20 cellular contexts compared by ENCODE assay signal in genomic region chr12:26719852-26720251, GRCh38.
DNase-seq lines count a peak whose midpoint lies in the region; ATAC-seq and TF ChIP-seq lines count a peak whose summit lies in the region.
"Had no signal": no experiment of that assay in that cellular context is flagged by ENCODE, and none has a peak within 500 bp of the region (broad histone marks: within the 10 kb centered on the region; RNA-seq: fewer than 3 reads in every experiment).

No MANE protein-coding gene starts in this region.

- H3K79me2 ChIP-seq in OCI-LY3 (ENCODE audit: low read length) = peaks cover 48% of the 10 kb centered on the region
- no peaks in the 10 kb centered on the region for H3K79me2 ChIP-seq in neural progenitor cell (ENCODE audit: low read depth)

- H3K27ac ChIP-seq in OCI-LY3 (ENCODE audit: low read length) (peak overlapping the region; percentile 93), neural progenitor cell (no peak overlapping the region)
- H3K27ac ChIP-seq: vagina had no signal

- H3K36me3 ChIP-seq in OCI-LY3 (replicated peaks; ENCODE audit: low read depth, low read length) = peaks cover 5% of the 10 kb centered on the region
- no peaks in the 10 kb centered on the region for H3K36me3 ChIP-seq in neural progenitor cell
- H3K36me3 ChIP-seq: vagina had no signal

- no peak overlapping the region for H3K4me3 Mint-ChIP-seq in neural progenitor cell
- H3K4me3 Mint-ChIP-seq: activated CD4-positive, alpha-beta memory T cell treated with anti-CD3 and anti-CD28 coated beads, Interleukin-2, amount 10 ng/mL, durations not matched to agents 7 days and 5 days; CD8-positive, alpha-beta memory T cell; natural killer cell had no signal

- H3K9me3 ChIP-seq in OCI-LY3 (ENCODE audit: insufficient read depth, low read length) (no peaks in the 10 kb centered on the region), neural progenitor cell (ENCODE audit: low read depth) (no peaks in the 10 kb centered on the region)
- H3K9me3 ChIP-seq: vagina had no signal

- DNase-seq in GM12864 (ENCODE audit: low read depth) (no peak), choroid plexus epithelial cell (ENCODE audit: low read depth) (peak; percentile 39), neural progenitor cell (ENCODE audit: low spot score) (no peak)
- no peak for DNase-seq in activated CD4-positive, alpha-beta T cell treated with anti-CD3 and anti-CD28 coated beads, Interleukin-2, amount 50 U/mL, for 4 hours
- DNase-seq: activated CD4-positive, alpha-beta memory T cell treated with anti-CD3 and anti-CD28 coated beads, Interleukin-2, amount 10 ng/mL, durations not matched to agents 7 days and 5 days; activated effector memory CD4-positive, alpha-beta T cell treated with Interleukin-2 at 50 U/mL for 16 hours; caudate nucleus; CD8-positive, alpha-beta memory T cell; left ventricle myocardium superior; natural killer cell; NCI-H2081; NCI-H774; stimulated activated naive CD4-positive, alpha-beta T cell; T1000 had no signal

- no peaks in the 10 kb centered on the region for H3F3A ChIP-seq in neural progenitor cell (ENCODE audit: low read depth)

- H3K36me3 Mint-ChIP-seq in neural progenitor cell = no peaks in the 10 kb centered on the region

- H3K9ac ChIP-seq in OCI-LY3 (ENCODE audit: low read length) (peak overlapping the region; percentile 58; the same call in 1 of the 2 replicates), neural progenitor cell (no peak overlapping the region)

- ATAC-seq in GM18858 (IDR thresholded peaks at IDR 0.05; ENCODE audit: unreplicated experiment) (no peak), GM19397 (IDR thresholded peaks at IDR 0.05; ENCODE audit: unreplicated experiment) (no peak), HG02642 (IDR thresholded peaks at IDR 0.05; ENCODE audit: poor library complexity, unreplicated experiment) (no peak)
- ATAC-seq: left ventricle myocardium superior, natural killer cell, Right ventricle myocardium inferior had no signal

- no peak overlapping the region for H3K27ac Mint-ChIP-seq in neural progenitor cell
- H3K27ac Mint-ChIP-seq: activated CD4-positive, alpha-beta memory T cell treated with anti-CD3 and anti-CD28 coated beads, Interleukin-2, amount 10 ng/mL, durations not matched to agents 7 days and 5 days; natural killer cell had no signal

- H3K4me1 ChIP-seq in OCI-LY3 (ENCODE audit: low read length) = peaks cover 100% of the 10 kb centered on the region
- H3K4me1 ChIP-seq in neural progenitor cell = no peaks in the 10 kb centered on the region

- H4K20me1 ChIP-seq in OCI-LY3 (ENCODE audit: insufficient read depth, low read length) (no peaks in the 10 kb centered on the region), neural progenitor cell (ENCODE audit: low read depth) (no peaks in the 10 kb centered on the region)

- TF ChIP-seq CTCF in GM12864 (IDR thresholded peaks at IDR 0.05; ENCODE audit: low read depth, low read length, missing control alignments) (peak; percentile 13), OCI-LY3 (IDR thresholded peaks at IDR 0.05; ENCODE audit: low read depth, low read length) (peak; percentile 35), choroid plexus epithelial cell (conservative IDR thresholded peaks at IDR 0.05; ENCODE audit: low read depth, low read length) (peak; percentile 53), neural progenitor cell (IDR thresholded peaks at IDR 0.05) (peak; percentile 24)

- H3K27me3 ChIP-seq in OCI-LY3 (ENCODE audit: low read depth, low read length) = no peaks in the 10 kb centered on the region
- H3K27me3 ChIP-seq in neural progenitor cell = no peaks in the 10 kb centered on the region
- H3K27me3 ChIP-seq: vagina had no signal

- H3K27me3 Mint-ChIP-seq in neural progenitor cell (ENCODE audit: insufficient read depth, low read depth) = no peaks in the 10 kb centered on the region
- H3K27me3 Mint-ChIP-seq: activated CD4-positive, alpha-beta memory T cell treated with anti-CD3 and anti-CD28 coated beads, Interleukin-2, amount 10 ng/mL, durations not matched to agents 7 days and 5 days; CD8-positive, alpha-beta memory T cell had no signal

- no peaks in the 10 kb centered on the region for H3K9me3 Mint-ChIP-seq in neural progenitor cell
- H3K9me3 Mint-ChIP-seq: activated CD4-positive, alpha-beta memory T cell treated with anti-CD3 and anti-CD28 coated beads, Interleukin-2, amount 10 ng/mL, durations not matched to agents 7 days and 5 days; CD8-positive, alpha-beta memory T cell; natural killer cell had no signal

- H2AFZ ChIP-seq in OCI-LY3 (ENCODE audit: low read depth, low read length) (no peak overlapping the region), neural progenitor cell (replicated peaks) (no peak overlapping the region)

- H3K4me1 Mint-ChIP-seq in neural progenitor cell = no peaks in the 10 kb centered on the region
- H3K4me1 Mint-ChIP-seq: activated CD4-positive, alpha-beta memory T cell treated with anti-CD3 and anti-CD28 coated beads, Interleukin-2, amount 10 ng/mL, durations not matched to agents 7 days and 5 days had no signal

- H3K4me2 ChIP-seq in OCI-LY3 (ENCODE audit: low read length) (peak overlapping the region; percentile 76), neural progenitor cell (no peak overlapping the region)

- H3K4me3 ChIP-seq in GM12864 (ENCODE audit: low read depth, low read length) = no peak overlapping the region
- peak overlapping the region; percentile 47 for H3K4me3 ChIP-seq in OCI-LY3 (ENCODE audit: low read length)
- no peak overlapping the region for H3K4me3 ChIP-seq in choroid plexus epithelial cell (ENCODE audit: low read depth, low read length)
- no peak overlapping the region for H3K4me3 ChIP-seq in neural progenitor cell
- H3K4me3 ChIP-seq: vagina had no signal
